Comparison of ENCODE assay signal across 1 cellular context in genomic region chr13:27792393-27793218, GRCh38.
A peak's percentile ranks its signal among the peaks of the same experiment; 100 is the strongest.
TF ChIP-seq lines count a peak whose summit lies in the region.

Gene GSX1, plus strand, starts transcription at chr13:27792483. Its CDS starts 208 bp downstream, at chr13:27792691.

TF ChIP-seq in HEK293, 187 proteins besides CTCF, POLR2A, EP300 and RAD21 (continued from another document and continues in another):
- TF ChIP-seq ZNF19 (tag by site-specific recombination; IDR thresholded peaks at IDR 0.05; ENCODE audit: low read depth) (no peak), ZNF449 (tag by site-specific recombination; IDR thresholded peaks at IDR 0.05) (0 out of 2 replicates have a peak, but pooled peaks have one; percentile 22), TRIM28 (IDR thresholded peaks at IDR 0.05; ENCODE audit: borderline replicate concordance, low read length) (no peak), ZBTB21 (tag by site-specific recombination; IDR thresholded peaks at IDR 0.05) (no peak), ZNF580 (tag by site-specific recombination; IDR thresholded peaks at IDR 0.05) (no peak), ZNF398 (tag by site-specific recombination; IDR thresholded peaks at IDR 0.05) (no peak), ZNF514 (tag by site-specific recombination; IDR thresholded peaks at IDR 0.05) (no peak), ZSCAN4 (tag by site-specific recombination; IDR thresholded peaks at IDR 0.05) (no peak), ZXDB (tag by site-specific recombination; IDR thresholded peaks at IDR 0.05) (no peak), BCL11B (tag by site-specific recombination; IDR thresholded peaks at IDR 0.05; ENCODE audit: low read depth) (no peak), ZNF404 (tag by site-specific recombination; IDR thresholded peaks at IDR 0.05) (no peak), ZNF530 (tag by site-specific recombination; IDR thresholded peaks at IDR 0.05; ENCODE audit: low read depth) (no peak), PBX3 (CRISPR knock-in tag; IDR thresholded peaks at IDR 0.05) (peak; percentile 61; the same call in 1 of the 2 replicates), ZNF132 (tag by site-specific recombination; IDR thresholded peaks at IDR 0.05; ENCODE audit: borderline replicate concordance) (no peak), ZNF16 (tag by site-specific recombination; IDR thresholded peaks at IDR 0.05; ENCODE audit: low read depth) (no peak), ZNF416 (tag by site-specific recombination; IDR thresholded peaks at IDR 0.05) (no peak), ZNF280D (tag by site-specific recombination; IDR thresholded peaks at IDR 0.05) (no peak), SCRT2 (tag by site-specific recombination; IDR thresholded peaks at IDR 0.05) (no peak), ZNF26 (tag by site-specific recombination; IDR thresholded peaks at IDR 0.05) (no peak), ZNF785 (tag by site-specific recombination; IDR thresholded peaks at IDR 0.05) (no peak), ELK4 (IDR thresholded peaks at IDR 0.05; ENCODE audit: borderline replicate concordance, low read depth, low read length) (no peak), PATZ1 (tag by site-specific recombination; IDR thresholded peaks at IDR 0.05) (no peak), REPIN1 (tag by site-specific recombination; IDR thresholded peaks at IDR 0.05; ENCODE audit: low read depth) (no peak), ZNF112 (tag by site-specific recombination; IDR thresholded peaks at IDR 0.05) (no peak), PRDM1 (tag by site-specific recombination; IDR thresholded peaks at IDR 0.05) (no peak), ZNF324 (tag by site-specific recombination; IDR thresholded peaks at IDR 0.05) (no peak), WT1 (tag by site-specific recombination; IDR thresholded peaks at IDR 0.05) (no peak), ZNF692 (tag by site-specific recombination; IDR thresholded peaks at IDR 0.05) (no peak), ZNF48 (tag by site-specific recombination; IDR thresholded peaks at IDR 0.05) (no peak), ZBTB26 (tag by site-specific recombination; optimal IDR thresholded peaks at IDR 0.05) (peak; percentile 75), ZNF596 (tag by site-specific recombination; IDR thresholded peaks at IDR 0.05) (no peak), ZNF211 (tag by site-specific recombination; IDR thresholded peaks at IDR 0.05; ENCODE audit: low read depth) (no peak), ZNF2 (tag by site-specific recombination; IDR thresholded peaks at IDR 0.05) (no peak), ZBTB20 (tag by site-specific recombination; IDR thresholded peaks at IDR 0.05) (peak; percentile 18; the same call in 1 of the 2 replicates), SP3 (tag by site-specific recombination; IDR thresholded peaks at IDR 0.05) (no peak), ZNF610 (tag by site-specific recombination; IDR thresholded peaks at IDR 0.05; ENCODE audit: borderline replicate concordance) (no peak)
